Comparison of ENCODE assay signal across 23 cellular contexts in genomic region chr3:159624616-159625015, GRCh38.
DNase-seq lines count a peak whose midpoint lies in the region; ATAC-seq, FAIRE-seq and TF ChIP-seq lines count a peak whose summit lies in the region.
"Had no signal": no experiment of that assay in that cellular context is flagged by ENCODE, and none has a peak within 500 bp of the region (broad histone marks: within the 10 kb centered on the region; RNA-seq: fewer than 3 reads in every experiment).

No MANE protein-coding gene starts in this region.

- no peak for TF ChIP-seq POLR2A in H1 (IDR thresholded peaks at IDR 0.05; ENCODE audit: control extremely low read depth in 1 of 2, low read depth in 2 of 2, low read length in 2 of 2)

- no peaks in the 10 kb centered on the region for H3K9me3 Mint-ChIP-seq in GM23338
- H3K9me3 Mint-ChIP-seq: CD8-positive, alpha-beta T cell had no signal

- H3K4me3 ChIP-seq in GM23338: no peak overlapping the region
- no peak overlapping the region for H3K4me3 ChIP-seq in PC-3 (ENCODE audit: low read length)
- H3K4me3 ChIP-seq in H1 (ENCODE audit: extremely low read depth in 1 of 4, insufficient read depth in 2 of 4, low read depth in 3 of 4, low read length in 4 of 4): no peak overlapping the region
- H3K4me3 ChIP-seq: BLaER1 had no signal

- H3K27ac Mint-ChIP-seq in GM23338: no peak overlapping the region
- H3K27ac Mint-ChIP-seq: B cell; CD4-positive, CD25-positive, alpha-beta regulatory T cell; CD8-positive, alpha-beta T cell had no signal

- H3K9ac ChIP-seq in PC-3 (ENCODE audit: low read length): no peak overlapping the region
- H3K9ac ChIP-seq in H1 (replicated peaks in 1 of 4; ENCODE audit: extremely low read depth in 1 of 4, low read depth in 3 of 4, low read length in 3 of 4): no peak overlapping the region
- H3K9ac ChIP-seq: BLaER1 had no signal

- no peak overlapping the region for H3K56ac ChIP-seq in H1 (replicated peaks; ENCODE audit: insufficient read length, low read depth, low read length)

- intact Hi-C loops in PC-3 (cut with micrococcal nuclease): no loop called here

- no peak overlapping the region for H3K23ac ChIP-seq in H1 (ENCODE audit: insufficient read length)

- no peak overlapping the region for H3K14ac ChIP-seq in H1 (ENCODE audit: insufficient read length)

- H3K9me3 ChIP-seq in PC-3 (ENCODE audit: low read length): no peaks in the 10 kb centered on the region
- no peaks in the 10 kb centered on the region for H3K9me3 ChIP-seq in H1 (ENCODE audit: insufficient read depth in 2 of 2, low read depth in 1 of 2, low read length in 1 of 2)
- H3K9me3 ChIP-seq: BLaER1, Caco-2 had no signal

- H3K79me1 ChIP-seq in H1 (ENCODE audit: low read depth, low read length): no peaks in the 10 kb centered on the region

- no peak overlapping the region for H3K27ac ChIP-seq in GM23338 (ENCODE audit: low read depth)
- H3K27ac ChIP-seq in PC-3 (ENCODE audit: low read length): no peak overlapping the region
- H3K27ac ChIP-seq in H1 (ENCODE audit: low read depth, low read length): no peak overlapping the region
- no peak overlapping the region for H3K27ac ChIP-seq in foreskin keratinocyte
- H3K27ac ChIP-seq: BLaER1, C4-2B had no signal

- FAIRE-seq in H1 (lab: Jason Lieb, UNC): no peak
- FAIRE-seq: G401.6, GM12892, GM19239 had no signal

- no peak overlapping the region for H3K4ac ChIP-seq in H1 (replicated peaks; ENCODE audit: insufficient read length, low read depth, low read length)

- no peaks in the 10 kb centered on the region for H3K23me2 ChIP-seq in H1 (ENCODE audit: low read depth, low read length)

- H4K8ac ChIP-seq in H1 (ENCODE audit: extremely low read depth, insufficient read depth, low read length): no peak overlapping the region

- H2AFZ ChIP-seq in GM23338: peak overlapping the region; percentile 84
- no peak overlapping the region for H2AFZ ChIP-seq in PC-3 (ENCODE audit: low read length)
- H2AFZ ChIP-seq in H1 (ENCODE audit: low read length): peak overlapping the region; percentile 38; the same call in 1 of the 2 replicates

- DNase-seq in GM23338 (ENCODE audit: low spot score) (no peak), PC-3 (peak; percentile 51), H1 (ENCODE audit: low read depth in 1 of 2, low spot score in 2 of 2) (no peak), foreskin keratinocyte (no peak), AG20443 (ENCODE audit: low spot score) (no peak), A172 (ENCODE audit: low spot score) (no peak)
- DNase-seq: 8988T; Caco-2; CD4-positive, CD25-positive, alpha-beta regulatory T cell; CD8-positive, alpha-beta T cell; DMS153; DND-41; GOT3; H7; HCEC 1CT had no signal

- H3K36me3 ChIP-seq in GM23338 (ENCODE audit: insufficient read depth): no peaks in the 10 kb centered on the region
- H3K36me3 ChIP-seq in PC-3 (ENCODE audit: low read depth, low read length): no peaks in the 10 kb centered on the region
- no peaks in the 10 kb centered on the region for H3K36me3 ChIP-seq in H1 (ENCODE audit: control insufficient read depth in 2 of 4, insufficient read depth in 4 of 4, low read length in 3 of 4)
- H3K36me3 ChIP-seq: BLaER1 had no signal

- BruUV-seq in PC-3 (replicated peaks; lab: Mats Ljungman, UMichigan): no TSS peak

- 89% methylated on average over 2 of the region's 2 CpGs; no CpG with 5 or more reads in 1 of the 2 experiments for WGBS in H1 (ENCODE audit: extremely low coverage in 1 of 2, insufficient coverage in 1 of 2, insufficient read length in 1 of 2, insufficient replicate concordance in 2 of 2, low coverage in 1 of 2, low lambda C conversion rate in 2 of 2, missing lambda C conversion rate in 1 of 2), 2 experiments

- H2BK15ac ChIP-seq in H1 (ENCODE audit: low read length): no peak overlapping the region

- no peak overlapping the region for H4K5ac ChIP-seq in H1 (ENCODE audit: insufficient read length, low read depth, low read length)

- H3K4me3 Mint-ChIP-seq in GM23338: no peak overlapping the region
- H3K4me3 Mint-ChIP-seq: B cell; CD4-positive, CD25-positive, alpha-beta regulatory T cell; CD8-positive, alpha-beta T cell had no signal

- H2AK5ac ChIP-seq in H1 (ENCODE audit: low read depth, low read length): no peak overlapping the region

- H3K9me2 ChIP-seq in GM23338 (ENCODE audit: insufficient read depth): no peaks in the 10 kb centered on the region
- H3K9me2 ChIP-seq in PC-3 (replicated peaks; ENCODE audit: low read length): no peaks in the 10 kb centered on the region

- H3F3A ChIP-seq in GM23338 (replicated peaks; ENCODE audit: low read depth) (no peaks in the 10 kb centered on the region), PC-3 (ENCODE audit: low read length, unreplicated experiment) (peaks cover 4% of the 10 kb centered on the region)

- TF ChIP-seq CTCF in GM23338 (conservative IDR thresholded peaks at IDR 0.05; ENCODE audit: low read depth in 2 of 2) (no peak), PC-3 (conservative IDR thresholded peaks at IDR 0.05; ENCODE audit: low read depth, low read length) (no peak), H1 (IDR thresholded peaks at IDR 0.05; ENCODE audit: control extremely low read depth in 1 of 3, insufficient read depth in 1 of 3, low read depth in 1 of 3, low read length in 3 of 3) (no peak), foreskin keratinocyte (conservative IDR thresholded peaks at IDR 0.05) (no peak)

- H2BK12ac ChIP-seq in H1 (ENCODE audit: low read depth, low read length): no peak overlapping the region

- POLR2A ChIA-PET in PC-3 (lab: Charles Lee; ENCODE audit: unreplicated experiment): no interaction called here
- POLR2A ChIA-PET in H1 (lab: Charles Lee; ENCODE audit: partially characterized antibody): no interaction called here

- peaks cover 3% of the 10 kb centered on the region for H3K27me3 Mint-ChIP-seq in GM23338 (ENCODE audit: insufficient read depth, low read depth, poor library complexity)

- peaks cover 8% of the 10 kb centered on the region; the same call in 2 of the 3 replicates for H3K4me1 Mint-ChIP-seq in GM23338
- H3K4me1 Mint-ChIP-seq: B cell; CD4-positive, CD25-positive, alpha-beta regulatory T cell had no signal

- no peaks in the 10 kb centered on the region for H3K79me2 ChIP-seq in GM23338 (replicated peaks; ENCODE audit: insufficient read depth)
- no peaks in the 10 kb centered on the region for H3K79me2 ChIP-seq in PC-3 (ENCODE audit: low read length)
- H3K79me2 ChIP-seq in H1 (ENCODE audit: control insufficient read depth in 1 of 2, insufficient read depth in 2 of 2, low read length in 2 of 2): no peaks in the 10 kb centered on the region

- ATAC-seq in GM23338 (no peak), PC-3 (no peak), foreskin keratinocyte (peak; percentile 8), HG03135 (IDR thresholded peaks at IDR 0.05; ENCODE audit: unreplicated experiment) (no peak), HG03139 (IDR thresholded peaks at IDR 0.05; ENCODE audit: unreplicated experiment) (no peak)
- ATAC-seq: CD8-positive, alpha-beta T cell had no signal

- 0 out of 2 replicates have a peak, but pooled peaks cover 4% of the 10 kb centered on the region for H3K4me1 ChIP-seq in GM23338 (ENCODE audit: insufficient read depth)
- H3K4me1 ChIP-seq in PC-3 (ENCODE audit: insufficient read depth, low read length): peaks cover 60% of the 10 kb centered on the region
- no peaks in the 10 kb centered on the region for H3K4me1 ChIP-seq in H1 (replicated peaks in 1 of 4; ENCODE audit: control insufficient read depth in 3 of 4, insufficient read depth in 4 of 4, low read length in 3 of 4)
- H3K4me1 ChIP-seq in foreskin keratinocyte: peaks cover 14% of the 10 kb centered on the region
- H3K4me1 ChIP-seq: BLaER1 had no signal

- H4K20me1 ChIP-seq in GM23338 (replicated peaks; ENCODE audit: insufficient read depth) (no peaks in the 10 kb centered on the region), PC-3 (ENCODE audit: low read length) (no peaks in the 10 kb centered on the region), H1 (replicated peaks in 1 of 2; ENCODE audit: control insufficient read depth in 1 of 2, insufficient read depth in 2 of 2, low read length in 2 of 2) (no peaks in the 10 kb centered on the region)
- H4K20me1 ChIP-seq: BLaER1 had no signal

- H3K4me2 ChIP-seq in GM23338 (no peak overlapping the region), PC-3 (ENCODE audit: low read length) (no peak overlapping the region), H1 (ENCODE audit: insufficient read depth in 1 of 2, low read depth in 2 of 2, low read length in 2 of 2) (no peak overlapping the region)
- H3K4me2 ChIP-seq: BLaER1 had no signal

- H2BK20ac ChIP-seq in H1 (ENCODE audit: low read length): no peak overlapping the region

- no peak for TF ChIP-seq RAD21 in H1 (IDR thresholded peaks at IDR 0.05 in 1 of 2, conservative IDR thresholded peaks at IDR 0.05 in 1 of 2; ENCODE audit: low read depth in 2 of 2, low read length in 2 of 2)

- H3K27me3 ChIP-seq in GM23338 (ENCODE audit: insufficient read depth) (no peaks in the 10 kb centered on the region), PC-3 (ENCODE audit: low read length) (no peaks in the 10 kb centered on the region), H1 (replicated peaks in 1 of 4; ENCODE audit: control insufficient read depth in 3 of 4, extremely low read depth in 1 of 4, insufficient read depth in 3 of 4, low read length in 3 of 4) (no peaks in the 10 kb centered on the region), foreskin keratinocyte (no peaks in the 10 kb centered on the region)
- H3K27me3 ChIP-seq: BLaER1 had no signal

- no peak overlapping the region for H2BK120ac ChIP-seq in H1 (replicated peaks; ENCODE audit: low read depth, low read length)

- CTCF ChIA-PET in PC-3 (lab: Charles Lee): no interaction called here
- CTCF ChIA-PET in H1 (lab: Charles Lee; ENCODE audit: partially characterized antibody): interaction anchor here (1.0 to 1.5 kb wide), 6 partner anchors 9 to 359 kb away, joined by 3 to 6 read pairs (median 3); no protein-coding TSS in a partner anchor

- H3K36me3 Mint-ChIP-seq in GM23338 (ENCODE audit: low read depth): no peaks in the 10 kb centered on the region
- H3K36me3 Mint-ChIP-seq: CD4-positive, CD25-positive, alpha-beta regulatory T cell; CD8-positive, alpha-beta T cell had no signal

- H2BK5ac ChIP-seq in H1 (ENCODE audit: low read depth, low read length): no peak overlapping the region

- H4K91ac ChIP-seq in H1 (replicated peaks; ENCODE audit: insufficient read length, low read length): no peak overlapping the region

- no peak overlapping the region for H3K18ac ChIP-seq in H1 (ENCODE audit: extremely low read depth, low read length)

- no peak for TF ChIP-seq EP300 in H1 (IDR thresholded peaks at IDR 0.05; ENCODE audit: borderline replicate concordance in 1 of 2, low read depth in 2 of 2, low read length in 2 of 2)

TF ChIP-seq in H1, 55 proteins besides CTCF, POLR2A, EP300 and RAD21 (continues in another document):
- TF ChIP-seq ATF3 (IDR thresholded peaks at IDR 0.05; ENCODE audit: insufficient read depth, low read depth, low read length) (no peak), NRF1 (IDR thresholded peaks at IDR 0.05; ENCODE audit: low read depth, low read length) (no peak), TAF7 (optimal IDR thresholded peaks at IDR 0.05; ENCODE audit: borderline replicate concordance, low read depth, low read length) (no peak)
